9 cellular contexts compared by ENCODE assay signal in the genomic region with DNA sequence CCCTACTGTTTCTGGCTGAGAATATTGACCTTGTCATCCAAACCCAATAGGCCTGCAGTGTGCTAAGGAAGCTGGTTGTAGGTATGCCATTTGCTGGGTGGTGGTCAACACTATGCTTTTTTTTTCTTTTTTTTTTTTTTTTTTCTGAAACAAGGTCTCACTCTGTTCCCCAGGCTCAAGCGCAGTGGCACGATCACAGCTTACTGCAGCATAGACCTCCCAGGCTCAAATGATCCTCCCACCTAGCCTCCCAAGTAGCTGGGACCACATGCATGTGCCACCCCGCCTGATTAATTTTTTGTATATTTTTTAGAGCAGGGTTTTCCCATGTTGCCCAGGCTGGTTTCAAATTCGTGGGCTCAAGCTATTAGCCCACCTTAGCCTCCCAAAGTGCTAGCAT. TPM values are rescaled to one million over a fixed set of nuclear protein-coding genes. Genes with fewer than 3 reads are reported as not detected.
"Had no signal": no experiment of that assay in that cellular context is flagged by ENCODE, and none has a peak within 500 bp of the region (broad histone marks: within the 10 kb centered on the region; RNA-seq: fewer than 3 reads in every experiment).

No MANE protein-coding gene starts in this region.

- H3K9me3 Mint-ChIP-seq: IgD-negative memory B cell had no signal

- H3K27me3 Mint-ChIP-seq: IgD-negative memory B cell had no signal

- H3K4me1 ChIP-seq: HAP-1 had no signal

- DNase-seq: GM23248, GOT3, H7, KBM-7 had no signal

- ATAC-seq: HCT116 had no signal

- H3K4me3 Mint-ChIP-seq: IgD-negative memory B cell had no signal

- H3K4me3 ChIP-seq: GM23248, HAP-1 had no signal

- H3K9me3 ChIP-seq: HAP-1 had no signal

- H3K27ac ChIP-seq: GM23248 had no signal

- H3K36me3 ChIP-seq: HAP-1 had no signal

- H2AFZ ChIP-seq: GM23248 had no signal

- H3K27ac Mint-ChIP-seq: IgD-negative memory B cell had no signal

RNA-seq across cellular contexts. Expression of a gene that starts 35.7 kb away (rescaled TPM):
- total RNA-seq: GM23248, H4, HT-29 had no signal
- polyA plus RNA-seq: GM23248, IgD-negative memory B cell had no signal

RNA-seq across cellular contexts. Expression of a gene that starts 50.3 kb away (rescaled TPM):
- total RNA-seq: GM23248, H4, H7, HT-29 had no signal
- polyA plus RNA-seq: GM23248, IgD-negative memory B cell had no signal
